29 cellular contexts compared by ENCODE assay signal in genomic region chr11:11129118-11129517, GRCh38.
"Had no signal": no experiment of that assay in that cellular context is flagged by ENCODE, and none has a peak within 500 bp of the region (broad histone marks: within the 10 kb centered on the region; RNA-seq: fewer than 3 reads in every experiment).

No MANE protein-coding gene starts in this region.

- H3K4me1 Mint-ChIP-seq: stimulated activated effector memory CD8-positive, alpha-beta T cell treated with anti-CD3 and anti-CD28 coated beads, Interleukin-12 subunit alpha, Interleukin-12 subunit beta, amount 100 ng/mL, for 72 hours; stimulated activated naive B cell treated with anti-CD40 and anti-IgM and Interleukin-4, amounts not matched to agents 10 μg/mL and 1 μg/mL and 100 μg/mL, for 72 hours had no signal

- FAIRE-seq: urothelium cell line had no signal

- DNase-seq: stimulated activated CD4-positive, alpha-beta T cell treated with anti-CD3 and anti-CD28 coated beads, Interleukin-2, amount 100 ng/mL, for 48 hours; stimulated activated CD4-positive, alpha-beta T cell treated with anti-CD3 and anti-CD28 coated beads, Interleukin-4, amount 100 ng/mL, for 1 hour; stimulated activated CD4-positive, alpha-beta T cell treated with anti-CD3 and anti-CD28 coated beads, Interleukin-4, amount 100 ng/mL, for 24 hours; stimulated activated CD4-positive, alpha-beta T cell treated with anti-CD3 and anti-CD28 coated beads, Interleukin-4, amount 100 ng/mL, for 4 hours; stimulated activated CD8-positive, alpha-beta memory T cell treated with anti-CD3 and anti-CD28 coated beads, Interleukin-4, amount 100 ng/mL, for 48 hours; stimulated activated naive B cell treated with anti-CD40 and anti-IgM and Interleukin-4, amounts not matched to agents 10 μg/mL and 1 μg/mL and 100 μg/mL, for 72 hours; stimulated activated naive CD4-positive, alpha-beta T cell; stimulated activated naive CD4-positive, alpha-beta T cell treated with Interleukin-2 at 50 U/mL for 16 hours; stimulated activated naive CD8-positive, alpha-beta T cell treated with anti-CD3 and anti-CD28 coated beads, Interleukin-15, amount 100 ng/mL, for 72 hours; stimulated activated naive CD8-positive, alpha-beta T cell treated with anti-CD3 and anti-CD28 coated beads, Interleukin-15, Interleukin-2, amounts not matched to agents 100 U/mL and 50 U/mL, for 24 hours; stomach; substantia nigra; testis; thyroid gland; tibial artery; transverse colon; trophoblast cell; upper lobe of left lung; upper lobe of right lung; uterus had no signal

- H3K36me3 Mint-ChIP-seq: stimulated activated effector memory CD8-positive, alpha-beta T cell treated with anti-CD3 and anti-CD28 coated beads, Interleukin-12 subunit alpha, Interleukin-12 subunit beta, amount 100 ng/mL, for 72 hours; type B pancreatic cell had no signal

- H3K27ac Mint-ChIP-seq: stimulated activated effector memory CD8-positive, alpha-beta T cell treated with anti-CD3 and anti-CD28 coated beads, Interleukin-12 subunit alpha, Interleukin-12 subunit beta, amount 100 ng/mL, for 72 hours; stimulated activated memory B cell treated with anti-CD40 and anti-IgM and Interleukin-4, amounts not matched to agents 10 μg/mL and 1 μg/mL and 100 μg/mL, for 72 hours; stimulated activated naive B cell treated with anti-CD40 and anti-IgM and Interleukin-4, amounts not matched to agents 10 μg/mL and 1 μg/mL and 100 μg/mL, for 72 hours; stimulated activated naive CD8-positive, alpha-beta T cell treated with anti-CD3 and anti-CD28 coated beads, Interleukin-15, amount 100 ng/mL, for 72 hours; stimulated activated naive CD8-positive, alpha-beta T cell treated with anti-CD3 and anti-CD28 coated beads, Interleukin-15, Interleukin-2, amounts not matched to agents 100 ng/mL and 50 ng/mL, for 24 hours; type B pancreatic cell had no signal

- H3K4me1 ChIP-seq: stomach, suprapubic skin, testis, thyroid gland, tibial artery, tibial nerve, transverse colon, upper lobe of left lung, upper lobe of right lung, uterus, vagina had no signal

- H3K4me3 Mint-ChIP-seq: stimulated activated effector memory CD8-positive, alpha-beta T cell treated with anti-CD3 and anti-CD28 coated beads, Interleukin-12 subunit alpha, Interleukin-12 subunit beta, amount 100 ng/mL, for 72 hours; stimulated activated memory B cell treated with anti-CD40 and anti-IgM and Interleukin-4, amounts not matched to agents 10 μg/mL and 1 μg/mL and 100 μg/mL, for 72 hours; stimulated activated naive B cell treated with anti-CD40 and anti-IgM and Interleukin-4, amounts not matched to agents 10 μg/mL and 1 μg/mL and 100 μg/mL, for 72 hours; stimulated activated naive CD8-positive, alpha-beta T cell treated with anti-CD3 and anti-CD28 coated beads, Interleukin-15, amount 100 ng/mL, for 72 hours; stimulated activated naive CD8-positive, alpha-beta T cell treated with anti-CD3 and anti-CD28 coated beads, Interleukin-15, Interleukin-2, amounts not matched to agents 100 ng/mL and 50 ng/mL, for 24 hours; type B pancreatic cell had no signal

- H3K27me3 ChIP-seq: stomach, suprapubic skin, testis, thyroid gland, tibial artery, tibial nerve, transverse colon, upper lobe of left lung, uterus, vagina had no signal

- H3K27me3 Mint-ChIP-seq: stimulated activated naive CD8-positive, alpha-beta T cell treated with anti-CD3 and anti-CD28 coated beads, Interleukin-15, amount 100 ng/mL, for 72 hours; type B pancreatic cell had no signal

- H3K27ac ChIP-seq: stomach, suprapubic skin, testis, thoracic aorta, thyroid gland, tibial artery, tibial nerve, transverse colon, upper lobe of left lung, upper lobe of right lung, uterus, vagina had no signal

- ATAC-seq: stimulated activated effector memory CD8-positive, alpha-beta T cell treated with anti-CD3 and anti-CD28 coated beads, Interleukin-12 subunit alpha, Interleukin-12 subunit beta, amount 100 ng/mL, for 72 hours; stimulated activated memory B cell treated with anti-CD40 and anti-IgM and Interleukin-4, amounts not matched to agents 10 μg/mL and 1 μg/mL and 100 μg/mL, for 72 hours; stimulated activated naive B cell treated with anti-CD40 and anti-IgM and Interleukin-4, amounts not matched to agents 10 μg/mL and 1 μg/mL and 100 μg/mL, for 72 hours; stimulated activated naive CD8-positive, alpha-beta T cell treated with anti-CD3 and anti-CD28 coated beads, Interleukin-15, amount 100 ng/mL, for 72 hours; stimulated activated naive CD8-positive, alpha-beta T cell treated with anti-CD3 and anti-CD28 coated beads, Interleukin-15, Interleukin-2, amounts not matched to agents 100 U/mL and 50 U/mL, for 24 hours; upper lobe of right lung had no signal

- H3K4me3 ChIP-seq: stomach, suprapubic skin, testis, thoracic aorta, thyroid gland, tibial artery, tibial nerve, transverse colon, upper lobe of left lung, upper lobe of right lung, uterus, vagina had no signal

- H3K9me3 ChIP-seq: stomach, suprapubic skin, testis, thoracic aorta, thyroid gland, tibial artery, tibial nerve, transverse colon, upper lobe of left lung, upper lobe of right lung, uterus, vagina had no signal

- H3K9me3 Mint-ChIP-seq: stimulated activated naive CD8-positive, alpha-beta T cell treated with anti-CD3 and anti-CD28 coated beads, Interleukin-15, amount 100 ng/mL, for 72 hours had no signal

- H3K36me3 ChIP-seq: stomach, suprapubic skin, thoracic aorta, thyroid gland, tibial artery, tibial nerve, transverse colon, upper lobe of left lung, upper lobe of right lung, uterus, vagina had no signal
